1 cellular context compared by ENCODE assay signal in genomic region chr5:116395178-116395577, GRCh38.
TF ChIP-seq lines count a peak whose summit lies in the region.

No MANE protein-coding gene starts in this region.

TF ChIP-seq in GM23338, 12 proteins besides CTCF, POLR2A, EP300 and RAD21 (continued from another document):
- TF ChIP-seq REST (IDR thresholded peaks at IDR 0.05; ENCODE audit: unreplicated experiment), result no peak
- TF ChIP-seq EZH2 (IDR thresholded peaks at IDR 0.05; ENCODE audit: low read depth, unreplicated experiment), result no peak
